27 cellular contexts compared by ENCODE assay signal in the genomic region with DNA sequence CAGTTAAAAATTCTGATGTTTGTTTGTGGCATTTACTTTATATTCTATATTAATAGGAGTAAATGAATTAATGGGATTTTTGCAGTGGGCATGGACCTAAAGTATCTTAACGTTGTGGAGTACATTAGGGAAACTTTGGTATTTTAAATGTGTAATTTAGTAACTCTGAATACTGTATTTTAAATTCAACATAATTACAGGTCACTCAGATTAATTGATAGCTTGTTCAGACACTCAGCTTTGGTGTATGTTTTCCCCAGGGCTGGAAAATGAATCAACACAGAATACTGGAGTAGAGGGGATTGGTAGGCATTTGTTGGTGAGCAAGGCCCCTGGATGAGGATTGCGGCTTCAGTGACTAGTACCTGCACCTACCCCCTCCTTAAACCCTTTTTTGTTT.
A peak's percentile ranks its signal among the peaks of the same experiment; 100 is the strongest.
DNase-seq lines count a peak whose midpoint lies in the region; TF ChIP-seq lines count a peak whose summit lies in the region.
"Had no signal": no experiment of that assay in that cellular context is flagged by ENCODE, and none has a peak within 500 bp of the region (broad histone marks: within the 10 kb centered on the region; RNA-seq: fewer than 3 reads in every experiment).

No MANE protein-coding gene starts in this region.

- WGBS in GM23248 (ENCODE audit: low coverage in 1 of 2, low lambda C conversion rate in 2 of 2, missing lambda C conversion rate in 2 of 2), 2 experiments, result 46 to 53% methylated on average over 2 of the region's 2 CpGs
- WGBS in trophoblast cell (ENCODE audit: extremely low coverage, insufficient coverage, insufficient read length), result no CpG with 5 or more reads among the region's 2 CpGs

- no peak overlapping the region for H4K91ac ChIP-seq in trophoblast cell (ENCODE audit: low read depth, low read length)

- no peak overlapping the region for H4K12ac ChIP-seq in trophoblast cell (ENCODE audit: low read depth, low read length)

- peaks cover 2% of the 10 kb centered on the region for H3K27me3 Mint-ChIP-seq in glutamatergic neuron (ENCODE audit: unreplicated experiment)

- H2AK5ac ChIP-seq in trophoblast cell (ENCODE audit: low read length), result no peak overlapping the region

- no peak overlapping the region for H2BK12ac ChIP-seq in trophoblast cell (ENCODE audit: low read length)

- H3K9ac ChIP-seq in GM23248 (no peak overlapping the region), Loucy (ENCODE audit: low read depth, low read length, poor library complexity, severe bottlenecking) (peak overlapping the region; percentile 59), trophoblast cell (ENCODE audit: low read length) (no peak overlapping the region)

- no peaks in the 10 kb centered on the region for H3K36me3 Mint-ChIP-seq in glutamatergic neuron (ENCODE audit: unreplicated experiment)
- H3K36me3 Mint-ChIP-seq: naive thymus-derived CD4-positive, alpha-beta T cell had no signal

- H3K14ac ChIP-seq in trophoblast cell (ENCODE audit: low read length), result no peak overlapping the region

- peaks cover 6% of the 10 kb centered on the region; the same call in 1 of the 2 replicates for H4K20me1 ChIP-seq in GM23248 (ENCODE audit: insufficient read depth)
- peaks cover 6% of the 10 kb centered on the region for H4K20me1 ChIP-seq in Loucy (ENCODE audit: insufficient read depth, low read length, poor library complexity, severe bottlenecking)

- no peak overlapping the region for H3K18ac ChIP-seq in trophoblast cell (ENCODE audit: low read length)

- H3K4me2 ChIP-seq in GM23248 (ENCODE audit: unreplicated experiment) (no peak overlapping the region), Loucy (ENCODE audit: low read depth, low read length, poor library complexity, severe bottlenecking) (peak overlapping the region; percentile 49), trophoblast cell (ENCODE audit: low read length) (no peak overlapping the region)

- no peaks in the 10 kb centered on the region for H3K9me2 ChIP-seq in GM23248 (ENCODE audit: insufficient read depth)
- H3K9me2 ChIP-seq in Loucy (replicated peaks; ENCODE audit: low read depth, low read length), result no peaks in the 10 kb centered on the region

- DNase-seq in GM23248, result no peak
- DNase-seq in glutamatergic neuron, result no peak
- no peak for DNase-seq in trophoblast cell
- DNase-seq in NK-92 (lab: John Stamatoyannopoulos, UW; ENCODE audit: unreplicated experiment), result no peak
- no peak for DNase-seq in activated CD4-positive, alpha-beta T cell treated with anti-CD3 and anti-CD28 coated beads, Interleukin-2, amount 50 U/mL, for 48 hours
- no peak for DNase-seq in SKM-1 (lab: John Stamatoyannopoulos, UW; ENCODE audit: unreplicated experiment)
- DNase-seq in SW480 (ENCODE audit: low spot score), result no peak
- DNase-seq: ACHN; activated CD8-positive, alpha-beta T cell treated with anti-CD3 and anti-CD28 coated beads for 36 hours; anterior cingulate cortex; BE2C; effector memory CD8-positive, alpha-beta T cell; foreskin keratinocyte; left cardiac atrium; naive thymus-derived CD4-positive, alpha-beta T cell; NCI-H1092 treated with DMSO at 0.1 percent for 48 hours; NCI-H187; NCI-H524 treated with DMSO at 0.1 percent for 48 hours; retina; small intestine; stimulated activated CD4-positive, alpha-beta T cell treated with anti-CD3 and anti-CD28 coated beads, Interleukin-1b, Interleukin-23, amount 100 ng/mL, for 48 hours; upper lobe of left lung had no signal

- H3K4me3 ChIP-seq in GM23248 (no peak overlapping the region), Loucy (ENCODE audit: low read length, poor library complexity, severe bottlenecking) (no peak overlapping the region), trophoblast cell (ENCODE audit: low read depth, low read length) (no peak overlapping the region)
- H3K4me3 ChIP-seq: cardiac muscle cell, coronary artery, upper lobe of left lung had no signal

- no peak for TF ChIP-seq CTCF in Loucy (conservative IDR thresholded peaks at IDR 0.05; ENCODE audit: low read length)
- no peak for TF ChIP-seq CTCF in glutamatergic neuron (IDR thresholded peaks at IDR 0.05; ENCODE audit: partially characterized antibody, unreplicated experiment)

- peaks cover 62% of the 10 kb centered on the region for H3F3A ChIP-seq in GM23248 (ENCODE audit: insufficient read depth)
- peaks cover 6% of the 10 kb centered on the region; the same call in 1 of the 2 replicates for H3F3A ChIP-seq in Loucy (ENCODE audit: low read depth)

- no peak overlapping the region for H3K4me3 Mint-ChIP-seq in glutamatergic neuron (ENCODE audit: unreplicated experiment)
- H3K4me3 Mint-ChIP-seq: activated CD8-positive, alpha-beta T cell treated with anti-CD3 and anti-CD28 coated beads for 36 hours; effector memory CD8-positive, alpha-beta T cell; naive thymus-derived CD4-positive, alpha-beta T cell had no signal

- H3K27ac ChIP-seq in GM23248 (peak overlapping the region; percentile 31), trophoblast cell (ENCODE audit: low read depth, low read length) (peak overlapping the region; percentile 17)
- H3K27ac ChIP-seq: cardiac muscle cell, foreskin keratinocyte, HL-60 had no signal

- H3K9me3 ChIP-seq in GM23248 (ENCODE audit: low read depth), result no peaks in the 10 kb centered on the region
- no peaks in the 10 kb centered on the region for H3K9me3 ChIP-seq in Loucy (ENCODE audit: insufficient read depth, low read depth, low read length)
- H3K9me3 ChIP-seq in trophoblast cell (ENCODE audit: insufficient read depth, low read depth, low read length), result no peaks in the 10 kb centered on the region
- H3K9me3 ChIP-seq: BE2C, upper lobe of left lung had no signal

- in situ Hi-C loops in GM23248 (cut with MboI), result loop anchor here (25.0 kb wide), 1 partner anchor 273 kb away; no protein-coding TSS in a partner anchor

- H3K4me1 ChIP-seq in GM23248 (ENCODE audit: insufficient read depth) (peaks cover 63% of the 10 kb centered on the region), Loucy (ENCODE audit: insufficient read depth, low read length, poor library complexity, severe bottlenecking) (peaks cover 60% of the 10 kb centered on the region), trophoblast cell (ENCODE audit: control insufficient read depth in 1 of 2, insufficient read depth in 2 of 2, low read length in 2 of 2) (peaks cover 26 to 30% of the 10 kb centered on the region in 2 experiments)

- no peak overlapping the region for H4K8ac ChIP-seq in trophoblast cell (ENCODE audit: low read depth, low read length)

- peaks cover 99% of the 10 kb centered on the region for H3K79me2 ChIP-seq in GM23248 (ENCODE audit: insufficient read depth)
- peaks cover 91% of the 10 kb centered on the region for H3K79me2 ChIP-seq in Loucy (ENCODE audit: insufficient read depth, low read length)
- peaks cover 23% of the 10 kb centered on the region for H3K79me2 ChIP-seq in trophoblast cell (ENCODE audit: control insufficient read depth, insufficient read depth, low read length, poor library complexity)

- peak overlapping the region; percentile 80 for H3K27ac Mint-ChIP-seq in glutamatergic neuron (ENCODE audit: unreplicated experiment)
- H3K27ac Mint-ChIP-seq: activated CD8-positive, alpha-beta T cell treated with anti-CD3 and anti-CD28 coated beads for 36 hours; activated naive CD4-positive, alpha-beta T cell treated with anti-CD3 and anti-CD28 coated beads, Interleukin-2, amount 50 U/mL, for 72 hours; naive thymus-derived CD4-positive, alpha-beta T cell had no signal

- peaks cover 5% of the 10 kb centered on the region for H3K79me1 ChIP-seq in trophoblast cell (ENCODE audit: low read length)

- H2BK120ac ChIP-seq in trophoblast cell (ENCODE audit: insufficient read depth, low read length, poor library complexity), result no peak overlapping the region

- peaks cover 23% of the 10 kb centered on the region for H3K36me3 ChIP-seq in GM23248 (ENCODE audit: low read depth)
- H3K36me3 ChIP-seq in Loucy (ENCODE audit: insufficient read depth, low read length), result no peaks in the 10 kb centered on the region
- no peaks in the 10 kb centered on the region for H3K36me3 ChIP-seq in trophoblast cell (ENCODE audit: control insufficient read depth in 1 of 2, insufficient read depth in 2 of 2, low read length in 2 of 2)
- H3K36me3 ChIP-seq: BE2C, cardiac muscle cell, upper lobe of left lung had no signal

- H3K4me1 Mint-ChIP-seq in glutamatergic neuron (ENCODE audit: low read depth, unreplicated experiment), result peaks cover 58% of the 10 kb centered on the region

- no peaks in the 10 kb centered on the region for H3K27me3 ChIP-seq in GM23248 (replicated peaks; ENCODE audit: insufficient read depth)
- H3K27me3 ChIP-seq in Loucy (ENCODE audit: insufficient read depth, low read length, poor library complexity, severe bottlenecking), result no peaks in the 10 kb centered on the region
- no peaks in the 10 kb centered on the region for H3K27me3 ChIP-seq in trophoblast cell (ENCODE audit: insufficient read depth, low read length)
- H3K27me3 ChIP-seq: BE2C, cardiac muscle cell, foreskin keratinocyte, upper lobe of left lung had no signal

- H3K23ac ChIP-seq in trophoblast cell (ENCODE audit: low read length), result no peak overlapping the region

- H2BK5ac ChIP-seq in trophoblast cell (ENCODE audit: low read depth, low read length, poor library complexity), result no peak overlapping the region

- H2AFZ ChIP-seq in GM23248 (no peak overlapping the region), Loucy (ENCODE audit: low read length) (no peak overlapping the region), trophoblast cell (ENCODE audit: insufficient read depth, low read length, poor library complexity) (no peak overlapping the region)

- peaks cover 6% of the 10 kb centered on the region for H3K9me3 Mint-ChIP-seq in glutamatergic neuron (ENCODE audit: unreplicated experiment)
- H3K9me3 Mint-ChIP-seq: effector memory CD8-positive, alpha-beta T cell had no signal

- peak overlapping the region; percentile 25 for H3K4ac ChIP-seq in trophoblast cell (ENCODE audit: low read depth, low read length)
